ENCODE assay signal across 1 cellular context in genomic region chr1:64111787-64112186, GRCh38.
TF ChIP-seq lines count a peak whose summit lies in the region.

No MANE protein-coding gene starts in this region.

TF ChIP-seq in GM23338, 12 proteins besides CTCF, POLR2A, EP300 and RAD21:
- TF ChIP-seq ZNF462 (CRISPR knock-in tag; IDR thresholded peaks at IDR 0.05) (no peak), STAT1 (IDR thresholded peaks at IDR 0.05; ENCODE audit: unreplicated experiment) (no peak), JUNB (IDR thresholded peaks at IDR 0.05; ENCODE audit: unreplicated experiment) (no peak), ZNF114 (CRISPR knock-in tag; IDR thresholded peaks at IDR 0.05) (no peak), ZNF331 (CRISPR knock-in tag; IDR thresholded peaks at IDR 0.05; ENCODE audit: low read depth) (no peak), EZH2 (IDR thresholded peaks at IDR 0.05; ENCODE audit: low read depth, unreplicated experiment) (no peak), CREB1 (CRISPR knock-in tag; IDR thresholded peaks at IDR 0.05; ENCODE audit: low read depth) (no peak), REST (IDR thresholded peaks at IDR 0.05; ENCODE audit: unreplicated experiment) (no peak), NANOG (IDR thresholded peaks at IDR 0.05; ENCODE audit: borderline replicate concordance) (no peak), EZH2phosphoT487 (IDR thresholded peaks at IDR 0.05; ENCODE audit: unreplicated experiment) (no peak), ETS1 (IDR thresholded peaks at IDR 0.05) (no peak), POLR2AphosphoS5 (IDR thresholded peaks at IDR 0.05; ENCODE audit: low read depth) (no peak)
